29 cellular contexts compared by ENCODE assay signal in genomic region chr2:205220559-205220958, GRCh38.
"Had no signal": no experiment of that assay in that cellular context is flagged by ENCODE, and none has a peak within 500 bp of the region (broad histone marks: within the 10 kb centered on the region; RNA-seq: fewer than 3 reads in every experiment).

No MANE protein-coding gene starts in this region.

- H3K4me1 ChIP-seq: pancreas, prostate gland, spleen, suprapubic skin, testis, tibial nerve, upper lobe of left lung, vagina had no signal

- ATAC-seq: naive thymus-derived CD8-positive, alpha-beta T cell; natural killer cell treated with Interleukin-12 subunit alpha and Interleukin-12 subunit beta and Interleukin-15 and Interleukin-18, amount 100 ng/mL, for 72 hours; pancreas; right cardiac atrium; sciatic nerve; stimulated activated naive CD8-positive, alpha-beta T cell treated with anti-CD3 and anti-CD28 coated beads, Interleukin-15, amount 100 ng/mL, for 72 hours; stimulated activated naive CD8-positive, alpha-beta T cell treated with anti-CD3 and anti-CD28 coated beads, Interleukin-15, Interleukin-2, amounts not matched to agents 100 U/mL and 50 U/mL, for 24 hours had no signal

- H3K27ac ChIP-seq: neutrophil, pancreas, prostate gland, skin epidermis, spleen, suprapubic skin, testis, tibial nerve, upper lobe of left lung, vagina had no signal

- H3K9me3 ChIP-seq: neutrophil, pancreas, prostate gland, spleen, suprapubic skin, testis, upper lobe of left lung, vagina had no signal

- FAIRE-seq: pancreas, urothelium cell line had no signal

- H3K4me3 ChIP-seq: pancreas, prostate gland, skin epidermis, smooth muscle cell, spleen, suprapubic skin, testis, tibial nerve, upper lobe of left lung, vagina had no signal

- H3K27me3 ChIP-seq: neutrophil, pancreas, spleen, suprapubic skin, testis, tibial nerve, upper lobe of left lung, vagina had no signal

- H3K36me3 ChIP-seq: neutrophil, pancreas, prostate gland, spleen, suprapubic skin, upper lobe of left lung, vagina had no signal

- H3K4me2 ChIP-seq: smooth muscle cell had no signal

- DNase-seq: naive thymus-derived CD8-positive, alpha-beta T cell; nephron progenitor cell; nucleus accumbens; pancreas; retina; right cardiac atrium; spleen; stimulated activated CD4-positive, alpha-beta T cell treated with anti-CD3 and anti-CD28 coated beads, Interleukin-12 subunit alpha, Interleukin-12 subunit beta, amount 100 ng/mL, for 4 hours; stimulated activated CD4-positive, alpha-beta T cell treated with anti-CD3 and anti-CD28 coated beads, Interleukin-1b, Interleukin-23, amount 100 ng/mL, for 48 hours; stimulated activated CD4-positive, alpha-beta T cell treated with anti-CD3 and anti-CD28 coated beads, Interleukin-4, amount 100 ng/mL, for 1 hour; stimulated activated CD4-positive, alpha-beta T cell treated with anti-CD3 and anti-CD28 coated beads, Interleukin-4, amount 100 ng/mL, for 4 hours; stimulated activated CD8-positive, alpha-beta memory T cell treated with anti-CD3 and anti-CD28 coated beads, Interleukin-4, amount 100 ng/mL, for 48 hours; stimulated activated naive CD4-positive, alpha-beta T cell; stimulated activated naive CD8-positive, alpha-beta T cell treated with anti-CD3 and anti-CD28 coated beads, Interleukin-15, amount 100 ng/mL, for 72 hours; stimulated activated naive CD8-positive, alpha-beta T cell treated with anti-CD3 and anti-CD28 coated beads, Interleukin-15, Interleukin-2, amounts not matched to agents 100 U/mL and 50 U/mL, for 24 hours; substantia nigra; testis; trophoblast cell; upper lobe of left lung had no signal
